1 cellular context compared by ENCODE assay signal in the genomic region with DNA sequence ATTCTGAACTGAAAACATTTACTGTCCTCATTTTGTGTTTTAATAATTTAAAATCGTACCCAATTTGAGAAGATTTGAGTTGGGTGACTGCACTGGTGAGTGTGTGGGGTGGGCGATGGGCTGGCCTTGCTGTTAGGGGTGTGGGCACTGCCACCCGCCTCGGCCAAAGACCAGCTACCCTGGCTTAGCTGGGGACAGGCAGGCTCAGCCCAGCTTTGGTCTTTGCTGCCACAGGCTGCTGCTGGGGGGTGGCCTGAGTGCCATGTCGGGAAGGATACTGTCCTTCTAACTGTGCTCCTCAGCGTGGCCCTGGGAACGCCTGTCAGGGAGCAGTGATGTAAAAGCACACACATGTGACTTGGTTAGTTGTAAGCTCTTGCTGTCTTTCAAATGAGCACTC.
TF ChIP-seq lines count a peak whose summit lies in the region.

No MANE protein-coding gene starts in this region.

TF ChIP-seq in IMR-90, 13 proteins besides CTCF, POLR2A, EP300 and RAD21:
- TF ChIP-seq, protein P1, sequence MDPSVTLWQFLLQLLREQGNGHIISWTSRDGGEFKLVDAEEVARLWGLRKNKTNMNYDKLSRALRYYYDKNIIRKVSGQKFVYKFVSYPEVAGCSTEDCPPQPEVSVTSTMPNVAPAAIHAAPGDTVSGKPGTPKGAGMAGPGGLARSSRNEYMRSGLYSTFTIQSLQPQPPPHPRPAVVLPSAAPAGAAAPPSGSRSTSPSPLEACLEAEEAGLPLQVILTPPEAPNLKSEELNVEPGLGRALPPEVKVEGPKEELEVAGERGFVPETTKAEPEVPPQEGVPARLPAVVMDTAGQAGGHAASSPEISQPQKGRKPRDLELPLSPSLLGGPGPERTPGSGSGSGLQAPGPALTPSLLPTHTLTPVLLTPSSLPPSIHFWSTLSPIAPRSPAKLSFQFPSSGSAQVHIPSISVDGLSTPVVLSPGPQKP (IDR thresholded peaks at IDR 0.05; ENCODE audit: borderline replicate concordance, low read depth, low read length) = no peak
- TF ChIP-seq MAFK (IDR thresholded peaks at IDR 0.05; ENCODE audit: low read depth, low read length) (no peak), NFE2L2 (IDR thresholded peaks at IDR 0.05; ENCODE audit: low read depth, low read length) (no peak), RCOR1 (IDR thresholded peaks at IDR 0.05; ENCODE audit: insufficient replicate concordance, low read length) (no peak)
- TF ChIP-seq, protein P2, sequence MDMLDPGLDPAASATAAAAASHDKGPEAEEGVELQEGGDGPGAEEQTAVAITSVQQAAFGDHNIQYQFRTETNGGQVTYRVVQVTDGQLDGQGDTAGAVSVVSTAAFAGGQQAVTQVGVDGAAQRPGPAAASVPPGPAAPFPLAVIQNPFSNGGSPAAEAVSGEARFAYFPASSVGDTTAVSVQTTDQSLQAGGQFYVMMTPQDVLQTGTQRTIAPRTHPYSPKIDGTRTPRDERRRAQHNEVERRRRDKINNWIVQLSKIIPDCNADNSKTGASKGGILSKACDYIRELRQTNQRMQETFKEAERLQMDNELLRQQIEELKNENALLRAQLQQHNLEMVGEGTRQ (IDR thresholded peaks at IDR 0.05; ENCODE audit: low read depth, low read length) = no peak
